ENCODE assay signal across 28 cellular contexts in the genomic region with DNA sequence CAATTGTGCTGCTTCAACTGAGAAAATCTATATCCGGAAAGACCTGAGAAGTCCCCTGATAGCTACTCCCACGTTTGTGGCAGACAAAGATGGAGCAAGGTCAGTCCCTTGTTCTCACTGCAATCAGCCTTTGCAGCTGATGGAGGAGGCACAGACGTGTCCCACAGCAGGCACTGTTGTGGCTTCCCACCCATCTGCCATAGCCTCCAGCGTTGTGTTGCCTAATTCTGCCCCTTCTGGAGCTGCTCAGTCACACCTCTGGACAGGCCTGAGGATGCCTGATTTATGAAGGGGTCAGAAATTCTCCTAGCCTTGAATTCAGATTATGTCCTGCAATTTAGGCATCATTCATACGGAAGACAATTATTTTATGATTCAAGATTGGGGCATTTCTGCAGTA.
"Had no signal": no experiment of that assay in that cellular context is flagged by ENCODE, and none has a peak within 500 bp of the region (broad histone marks: within the 10 kb centered on the region; RNA-seq: fewer than 3 reads in every experiment).

No MANE protein-coding gene starts in this region.

- H3K27me3 Mint-ChIP-seq: activated CD4-positive, alpha-beta memory T cell treated with anti-CD3 and anti-CD28 coated beads for 36 hours; activated CD4-positive, alpha-beta T cell treated with anti-CD3 and anti-CD28 coated beads for 36 hours; activated CD4-positive, alpha-beta T cell treated with anti-CD3 and anti-CD28 coated beads, Interleukin-2, amount 10 ng/mL, durations not matched to agents 24 days and 14 days; activated naive CD4-positive, alpha-beta T cell treated with anti-CD3 and anti-CD28 coated beads, Interleukin-2, amount 10 ng/mL, durations not matched to agents 7 days and 5 days; activated naive CD8-positive, alpha-beta T cell treated with anti-CD3 and anti-CD28 coated beads, Interleukin-2, amount 10 ng/mL, durations not matched to agents 7 days and 5 days; activated T-cell treated with anti-CD3 and anti-CD28 coated beads, Interleukin-2, amount 50 U/mL, for 24 hours; central memory CD8-positive, alpha-beta T cell; dendritic cell treated with granulocyte-macrophage colony-stimulating factor and Interleukin-4, amounts not matched to agents 40 ng/mL and 50 ng/mL, for 4 days had no signal

- H3K4me1 ChIP-seq: ascending aorta, breast epithelium, heart left ventricle had no signal

- H3K4me3 Mint-ChIP-seq: activated CD4-positive, alpha-beta memory T cell treated with anti-CD3 and anti-CD28 coated beads for 36 hours; activated CD4-positive, alpha-beta T cell treated with anti-CD3 and anti-CD28 coated beads for 36 hours; activated CD4-positive, alpha-beta T cell treated with anti-CD3 and anti-CD28 coated beads, Interleukin-2, amount 10 ng/mL, durations not matched to agents 24 days and 14 days; activated naive CD4-positive, alpha-beta T cell treated with anti-CD3 and anti-CD28 coated beads, Interleukin-2, amount 10 ng/mL, durations not matched to agents 7 days and 5 days; activated naive CD8-positive, alpha-beta T cell treated with anti-CD3 and anti-CD28 coated beads, Interleukin-2, amount 10 ng/mL, durations not matched to agents 7 days and 5 days; activated T-cell treated with anti-CD3 and anti-CD28 coated beads, Interleukin-2, amount 50 U/mL, for 24 hours; activated T-cell treated with anti-CD3 and anti-CD28 coated beads, Interleukin-2, amount 50 U/mL, for 72 hours; brain; central memory CD8-positive, alpha-beta T cell; dendritic cell treated with granulocyte-macrophage colony-stimulating factor and Interleukin-4, amounts not matched to agents 40 ng/mL and 50 ng/mL, for 4 days; endodermal cell had no signal

- H3K9me3 ChIP-seq: ascending aorta, breast epithelium, heart left ventricle had no signal

- DNase-seq: activated CD4-positive, alpha-beta memory T cell treated with anti-CD3 and anti-CD28 coated beads for 36 hours; activated CD4-positive, alpha-beta T cell treated with anti-CD3 and anti-CD28 coated beads for 36 hours; activated CD4-positive, alpha-beta T cell treated with anti-CD3 and anti-CD28 coated beads, Interleukin-2, amount 10 ng/mL, durations not matched to agents 24 days and 14 days; activated CD4-positive, CD25-positive, alpha-beta regulatory T cell; activated CD4-positive, CD25-positive, alpha-beta regulatory T cell treated with anti-CD3 and anti-CD28 coated beads, Interleukin-2, amount 50 U/mL, for 72 hours; activated CD8-positive, alpha-beta memory T cell treated with anti-CD3 and anti-CD28 coated beads, Interleukin-2, amount 50 U/mL, for 48 hours; activated gamma-delta T cell; activated naive CD4-positive, alpha-beta T cell; activated naive CD4-positive, alpha-beta T cell treated with anti-CD3 and anti-CD28 coated beads, Interleukin-2, amount 10 ng/mL, durations not matched to agents 7 days and 5 days; activated naive CD8-positive, alpha-beta T cell treated with anti-CD3 and anti-CD28 coated beads, Interleukin-2, amount 10 ng/mL, durations not matched to agents 7 days and 5 days; activated T-cell treated with anti-CD3 and anti-CD28 coated beads for 4 hours; activated T-cell treated with anti-CD3 and anti-CD28 coated beads, Interleukin-2, amount 50 U/mL, for 24 hours; activated T-cell treated with anti-CD3 and anti-CD28 coated beads, Interleukin-2, amount 50 U/mL, for 72 hours; dorsolateral prefrontal cortex; effector memory CD4-positive, alpha-beta T cell; endodermal cell; foreskin fibroblast; heart left ventricle; T-helper 2 cell had no signal

- H3K4me3 ChIP-seq: ascending aorta, breast epithelium, cardiac muscle cell, coronary artery, dorsolateral prefrontal cortex, heart left ventricle had no signal

- H3K27me3 ChIP-seq: ascending aorta, breast epithelium, cardiac muscle cell, dorsolateral prefrontal cortex, heart left ventricle had no signal

- H3K27ac ChIP-seq: ascending aorta, breast epithelium, cardiac muscle cell, coronary artery, dorsolateral prefrontal cortex, heart left ventricle had no signal

- ATAC-seq: activated CD4-positive, alpha-beta T cell treated with anti-CD3 and anti-CD28 coated beads for 36 hours; activated naive CD4-positive, alpha-beta T cell treated with anti-CD3 and anti-CD28 coated beads, Interleukin-2, amount 50 U/mL, for 72 hours; activated T-cell treated with anti-CD3 and anti-CD28 coated beads, Interleukin-2, amount 50 U/mL, for 72 hours; esophagus mucosa had no signal

- H3K27ac Mint-ChIP-seq: activated CD4-positive, alpha-beta memory T cell treated with anti-CD3 and anti-CD28 coated beads for 36 hours; activated CD4-positive, alpha-beta T cell treated with anti-CD3 and anti-CD28 coated beads for 36 hours; activated CD4-positive, alpha-beta T cell treated with anti-CD3 and anti-CD28 coated beads, Interleukin-2, amount 10 ng/mL, durations not matched to agents 24 days and 14 days; activated naive CD4-positive, alpha-beta T cell treated with anti-CD3 and anti-CD28 coated beads, Interleukin-2, amount 10 ng/mL, durations not matched to agents 7 days and 5 days; activated naive CD4-positive, alpha-beta T cell treated with anti-CD3 and anti-CD28 coated beads, Interleukin-2, amount 50 U/mL, for 72 hours; activated naive CD8-positive, alpha-beta T cell treated with anti-CD3 and anti-CD28 coated beads, Interleukin-2, amount 10 ng/mL, durations not matched to agents 7 days and 5 days; activated T-cell treated with anti-CD3 and anti-CD28 coated beads, Interleukin-2, amount 50 U/mL, for 24 hours; activated T-cell treated with anti-CD3 and anti-CD28 coated beads, Interleukin-2, amount 50 U/mL, for 72 hours; brain; dendritic cell treated with granulocyte-macrophage colony-stimulating factor and Interleukin-4, amounts not matched to agents 40 ng/mL and 50 ng/mL, for 4 days; endodermal cell had no signal

- H3K4me1 Mint-ChIP-seq: activated CD4-positive, alpha-beta T cell treated with anti-CD3 and anti-CD28 coated beads for 36 hours; activated CD4-positive, alpha-beta T cell treated with anti-CD3 and anti-CD28 coated beads, Interleukin-2, amount 10 ng/mL, durations not matched to agents 24 days and 14 days; activated naive CD4-positive, alpha-beta T cell treated with anti-CD3 and anti-CD28 coated beads, Interleukin-2, amount 10 ng/mL, durations not matched to agents 7 days and 5 days; brain; central memory CD8-positive, alpha-beta T cell; endodermal cell had no signal

- H3K36me3 Mint-ChIP-seq: activated naive CD4-positive, alpha-beta T cell treated with anti-CD3 and anti-CD28 coated beads, Interleukin-2, amount 50 U/mL, for 72 hours had no signal

- H3K9me3 Mint-ChIP-seq: activated CD4-positive, alpha-beta memory T cell treated with anti-CD3 and anti-CD28 coated beads for 36 hours; activated CD4-positive, alpha-beta T cell treated with anti-CD3 and anti-CD28 coated beads, Interleukin-2, amount 10 ng/mL, durations not matched to agents 24 days and 14 days; activated naive CD4-positive, alpha-beta T cell treated with anti-CD3 and anti-CD28 coated beads, Interleukin-2, amount 10 ng/mL, durations not matched to agents 7 days and 5 days; activated naive CD4-positive, alpha-beta T cell treated with anti-CD3 and anti-CD28 coated beads, Interleukin-2, amount 50 U/mL, for 72 hours; activated naive CD8-positive, alpha-beta T cell treated with anti-CD3 and anti-CD28 coated beads, Interleukin-2, amount 10 ng/mL, durations not matched to agents 7 days and 5 days; activated T-cell treated with anti-CD3 and anti-CD28 coated beads, Interleukin-2, amount 50 U/mL, for 24 hours; activated T-cell treated with anti-CD3 and anti-CD28 coated beads, Interleukin-2, amount 50 U/mL, for 72 hours; brain; central memory CD8-positive, alpha-beta T cell; dendritic cell treated with granulocyte-macrophage colony-stimulating factor and Interleukin-4, amounts not matched to agents 40 ng/mL and 50 ng/mL, for 4 days; endodermal cell had no signal
